8 cellular contexts compared by ENCODE assay signal in the genomic region with DNA sequence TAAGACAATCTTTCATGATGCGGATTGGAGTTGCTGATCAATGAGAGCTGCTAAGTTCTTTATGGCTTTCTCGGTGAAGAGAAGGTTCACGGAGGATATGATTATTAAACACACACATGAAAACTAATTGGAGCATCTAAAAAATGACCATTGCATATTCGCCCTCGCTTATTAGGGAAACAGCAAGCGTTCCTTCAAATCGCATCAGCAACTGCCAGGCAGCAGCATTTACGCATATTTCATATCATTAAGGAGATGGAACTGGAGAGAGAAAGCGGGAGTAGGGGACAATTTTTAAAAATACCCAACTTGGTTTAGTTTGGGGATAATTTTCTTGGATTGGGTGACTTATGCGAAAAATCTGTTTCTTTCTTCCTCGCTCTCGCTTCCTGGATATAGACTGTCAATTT. TPM values are rescaled to one million over a fixed set of nuclear protein-coding genes. Genes with fewer than 3 reads are reported as not detected.
DNase-seq lines count a peak whose midpoint lies in the region; ATAC-seq and TF ChIP-seq lines count a peak whose summit lies in the region.

No MANE protein-coding gene starts in this region.

- no peak overlapping the region for H4K8ac ChIP-seq in IMR-90 (ENCODE audit: low read depth in 2 of 2, low read length in 2 of 2)

- ATAC-seq in IMR-90 (ENCODE audit: low read depth) (no peak), GM21825 (IDR thresholded peaks at IDR 0.05; ENCODE audit: unreplicated experiment) (no peak)
- ATAC-seq in naive thymus-derived CD8-positive, alpha-beta T cell = no peak

- H3K4me2 ChIP-seq in IMR-90 (ENCODE audit: low read depth, low read length) = peak overlapping the region; percentile 99

- DNase-seq in BE2C = no peak
- DNase-seq in IMR-90 = no peak
- DNase-seq in cerebellar cortex (ENCODE audit: low spot score) = peak; percentile 54
- DNase-seq in naive thymus-derived CD8-positive, alpha-beta T cell = no peak
- DNase-seq in ureter (ENCODE audit: low spot score) = no peak
- no peak for DNase-seq in stimulated activated CD4-positive, alpha-beta T cell treated with anti-CD3 and anti-CD28 coated beads, Interleukin-1b, Interleukin-23, amount 100 ng/mL, for 48 hours
- no peak for DNase-seq in hepatic stellate cell (ENCODE audit: low spot score)

- H3K56ac ChIP-seq in IMR-90 (ENCODE audit: extremely low read depth, insufficient read depth, low read length) = no peak overlapping the region

- H2AK9ac ChIP-seq in IMR-90 (replicated peaks; ENCODE audit: low read depth, low read length, poor library complexity) = no peak overlapping the region

- peak overlapping the region; percentile 88 for H3K23ac ChIP-seq in IMR-90 (ENCODE audit: low read depth, low read length)

- peaks cover 3% of the 10 kb centered on the region; the same call in 1 of the 2 replicates for H4K20me1 ChIP-seq in IMR-90 (ENCODE audit: insufficient read depth, low read length)

- H3K36me3 ChIP-seq in BE2C (no peaks in the 10 kb centered on the region; the same call in 1 of the 2 replicates), IMR-90 (ENCODE audit: control insufficient read depth, insufficient read depth, low read length) (no peaks in the 10 kb centered on the region)

- H3K4me1 Mint-ChIP-seq in naive thymus-derived CD8-positive, alpha-beta T cell = peaks cover 6 to 21% (median 14%) of the 10 kb centered on the region in 4 donors

- H3K14ac ChIP-seq in IMR-90 (replicated peaks; ENCODE audit: low read depth, low read length) = no peak overlapping the region

- no peak overlapping the region for H2BK120ac ChIP-seq in IMR-90 (ENCODE audit: low read depth, low read length)

- H3K9me1 ChIP-seq in IMR-90 (ENCODE audit: insufficient read depth, low read length) = peaks cover 2% of the 10 kb centered on the region; the same call in 1 of the 2 replicates

- H3K9me3 Mint-ChIP-seq in naive thymus-derived CD8-positive, alpha-beta T cell = no peaks in the 10 kb centered on the region

- POLR2A ChIA-PET in IMR-90 (lab: Charles Lee; ENCODE audit: unreplicated experiment) = no interaction called here
- POLR2A ChIA-PET in naive thymus-derived CD8-positive, alpha-beta T cell (lab: Charles Lee) = no interaction called here

- no peak overlapping the region for H2BK5ac ChIP-seq in IMR-90 (ENCODE audit: low read depth, low read length, poor library complexity, severe bottlenecking)

- dilution Hi-C loops in IMR-90 (cut with HindIII; ENCODE audit: low sequenced_read_pairs, unreplicated experiment) = no loop called here

- no peak overlapping the region for H3K4ac ChIP-seq in IMR-90 (ENCODE audit: low read depth, low read length)

- H3K4me3 ChIP-seq in BE2C (ENCODE audit: low read depth, low read length) (peak overlapping the region; percentile 76), IMR-90 (ENCODE audit: insufficient read depth, low read depth, low read length) (peak overlapping the region; percentile 82)

- H3K27ac Mint-ChIP-seq in naive thymus-derived CD8-positive, alpha-beta T cell = peak overlapping the region in 9 of 10 donors; percentile 1 to 96 (median 88)

- intact Hi-C loops in IMR-90 (cut with micrococcal nuclease) = loop anchor here (5.0 to 10.0 kb wide), 3 partner anchors 261 to 443 kb away; no protein-coding TSS in a partner anchor

- no peak overlapping the region for H2BK15ac ChIP-seq in IMR-90 (ENCODE audit: low read depth, low read length)

- no peak overlapping the region for H3K27ac ChIP-seq in IMR-90 (ENCODE audit: insufficient read depth, low read length)

- no TSS peak for BruUV-seq in IMR-90 (replicated peaks; lab: Mats Ljungman, UMichigan)

- H2AK5ac ChIP-seq in IMR-90 (ENCODE audit: low read depth, low read length) = no peak overlapping the region

- peaks cover 19 to 51% (median 33%) of the 10 kb centered on the region in 5 donors for H3K27me3 Mint-ChIP-seq in naive thymus-derived CD8-positive, alpha-beta T cell

- no peak for TF ChIP-seq RAD21 in IMR-90 (IDR thresholded peaks at IDR 0.05; ENCODE audit: low read length)

- no CpG with 5 or more reads among the region's 12 CpGs for WGBS in IMR-90 (ENCODE audit: extremely low coverage in 2 of 2, insufficient read length in 1 of 2), 2 experiments

- H3K18ac ChIP-seq in IMR-90 (ENCODE audit: low read depth, low read length) = no peak overlapping the region

- H3K9ac ChIP-seq in IMR-90 (ENCODE audit: low read depth, low read length) = peak overlapping the region; percentile 46; the same call in 1 of the 2 replicates

- CTCF ChIA-PET in IMR-90 (lab: Yijun Ruan, JAX) = no interaction called here

- no peaks in the 10 kb centered on the region for H3K79me1 ChIP-seq in IMR-90 (ENCODE audit: low read depth in 1 of 2, low read length in 2 of 2)

- no peaks in the 10 kb centered on the region for H3K27me3 ChIP-seq in BE2C
- H3K27me3 ChIP-seq in IMR-90 (ENCODE audit: control insufficient read depth, insufficient read depth, low read length) = peaks cover 27% of the 10 kb centered on the region

- no peak for TF ChIP-seq CTCF in BE2C (IDR thresholded peaks at IDR 0.05; ENCODE audit: low read depth, low read length)
- TF ChIP-seq CTCF in IMR-90 (conservative IDR thresholded peaks at IDR 0.05; ENCODE audit: low read depth, low read length) = no peak

- TF ChIP-seq POLR2A in IMR-90 (IDR thresholded peaks at IDR 0.05; ENCODE audit: low read depth, low read length) = no peak

- peak overlapping the region; percentile 90 to 99 (median 94) for H3K4me3 Mint-ChIP-seq in naive thymus-derived CD8-positive, alpha-beta T cell

- peak overlapping the region; percentile 96 for H2AFZ ChIP-seq in IMR-90 (replicated peaks; ENCODE audit: low read length, poor library complexity)

- H4K91ac ChIP-seq in IMR-90 (ENCODE audit: insufficient read depth, low read depth, low read length) = no peak overlapping the region

- H4K5ac ChIP-seq in IMR-90 (ENCODE audit: low read depth, low read length) = no peak overlapping the region

- no peaks in the 10 kb centered on the region for H3K9me3 ChIP-seq in BE2C
- H3K9me3 ChIP-seq in IMR-90 (ENCODE audit: control insufficient read depth, insufficient read depth, low read length) = no peaks in the 10 kb centered on the region

- no peaks in the 10 kb centered on the region for H3K36me3 Mint-ChIP-seq in naive thymus-derived CD8-positive, alpha-beta T cell

- H2BK20ac ChIP-seq in IMR-90 (ENCODE audit: low read depth, low read length) = no peak overlapping the region

- in situ Hi-C loops in IMR-90 (cut with MboI; ENCODE audit: low sequenced_read_pairs) = no loop called here

- peaks cover 1% of the 10 kb centered on the region for H3K4me1 ChIP-seq in BE2C
- peaks cover 3% of the 10 kb centered on the region; the same call in 1 of the 2 replicates for H3K4me1 ChIP-seq in IMR-90 (ENCODE audit: control insufficient read depth, insufficient read depth, low read length)

TF ChIP-seq in IMR-90, 13 proteins besides CTCF, POLR2A, EP300 and RAD21:
- no peak for TF ChIP-seq FOS (IDR thresholded peaks at IDR 0.05; ENCODE audit: low read depth, low read length)
- TF ChIP-seq SMC3 (IDR thresholded peaks at IDR 0.05; ENCODE audit: low read depth, low read length) = no peak
- TF ChIP-seq ELK1 (IDR thresholded peaks at IDR 0.05; ENCODE audit: borderline replicate concordance, low read depth, low read length) = no peak
- TF ChIP-seq RFX5 (IDR thresholded peaks at IDR 0.05; ENCODE audit: low read depth, low read length) = no peak
- no peak for TF ChIP-seq NFE2L2 (IDR thresholded peaks at IDR 0.05; ENCODE audit: low read depth, low read length)
- TF ChIP-seq CHD1 (IDR thresholded peaks at IDR 0.05; ENCODE audit: low read depth, low read length) = no peak
- TF ChIP-seq USF2 (IDR thresholded peaks at IDR 0.05; ENCODE audit: low read depth, low read length) = no peak
- TF ChIP-seq MAFK (IDR thresholded peaks at IDR 0.05; ENCODE audit: low read depth, low read length) = no peak
- TF ChIP-seq RCOR1 (IDR thresholded peaks at IDR 0.05; ENCODE audit: insufficient replicate concordance, low read length) = no peak
- no peak for TF ChIP-seq MAZ (IDR thresholded peaks at IDR 0.05; ENCODE audit: borderline replicate concordance, low read depth, low read length)
- no peak for TF ChIP-seq BHLHE40 (IDR thresholded peaks at IDR 0.05; ENCODE audit: low read depth, low read length)

RNA-seq across cellular contexts. Expression of gene EML6, which starts 0.7 kb away (rescaled TPM):
- 56.5 TPM for polyA plus RNA-seq in BE2C (2012; ENCODE audit: insufficient read depth, insufficient read length, low read depth)
- total RNA-seq in IMR-90 (2012; rRNA removed) (0.18 and 0.28 TPM in 2 replicates), ureter (5.4 TPM)
- polyA plus RNA-seq in IMR-90 (2012; rRNA removed) = 0.14 and 0.19 TPM in 2 replicates
- polyA plus RNA-seq in IMR-90 (2012; cell fraction: cytosol; rRNA removed) = 0.02 and 0.05 TPM in 2 replicates
- polyA plus RNA-seq in IMR-90 (2012; cell fraction: nucleus; rRNA removed; ENCODE audit: low replicate concordance) = 0.24 and 0.56 TPM in 2 replicates
- total RNA-seq in naive thymus-derived CD8-positive, alpha-beta T cell = 1 to 10 TPM; 1.4 to 3.3 TPM
- polyA plus RNA-seq in naive thymus-derived CD8-positive, alpha-beta T cell = under 1 TPM in 1 of 3 donors, not detected in 2; 0.03 TPM
